ENCODE assay signal across 11 cellular contexts in genomic region chr13:44013666-44014291, GRCh38.
A peak's percentile ranks its signal among the peaks of the same experiment; 100 is the strongest.
DNase-seq lines count a peak whose midpoint lies in the region; ATAC-seq and TF ChIP-seq lines count a peak whose summit lies in the region.
"Had no signal": no experiment of that assay in that cellular context is flagged by ENCODE, and none has a peak within 500 bp of the region (broad histone marks: within the 10 kb centered on the region; RNA-seq: fewer than 3 reads in every experiment).

No MANE protein-coding gene starts in this region.

- DNase-seq in GM23248: peak; percentile 61
- no peak for DNase-seq in body of pancreas
- DNase-seq in heart right ventricle: peak in 1 of 2 donors; percentile 17
- peak; percentile 42 for DNase-seq in skeletal muscle cell (ENCODE audit: low read depth)
- DNase-seq in GDM1 (lab: John Stamatoyannopoulos, UW): no peak
- DNase-seq in MM.1S: no peak
- no peak for DNase-seq in NK-92 (lab: John Stamatoyannopoulos, UW; ENCODE audit: unreplicated experiment)
- no peak for DNase-seq in ascending aorta (ENCODE audit: low spot score in 2 of 2)
- DNase-seq: activated naive CD4-positive, alpha-beta T cell treated with anti-CD3 and anti-CD28 coated beads for 36 hours; upper lobe of right lung had no signal

- H2AFZ ChIP-seq in GM23248 (no peak overlapping the region), MM.1S (ENCODE audit: low read length) (no peak overlapping the region)

- H3K27me3 ChIP-seq in GM23248 (replicated peaks; ENCODE audit: insufficient read depth) (no peaks in the 10 kb centered on the region), body of pancreas (no peaks in the 10 kb centered on the region), heart right ventricle (no peaks in the 10 kb centered on the region), MM.1S (replicated peaks; ENCODE audit: insufficient read depth, low read length) (no peaks in the 10 kb centered on the region), ascending aorta (no peaks in the 10 kb centered on the region)
- H3K27me3 ChIP-seq: upper lobe of right lung had no signal

- H3K9me2 ChIP-seq in GM23248 (ENCODE audit: insufficient read depth) (no peaks in the 10 kb centered on the region), MM.1S (replicated peaks; ENCODE audit: insufficient read depth, low read length) (no peaks in the 10 kb centered on the region)

- H3K4me3 ChIP-seq in GM23248: no peak overlapping the region
- no peak overlapping the region for H3K4me3 ChIP-seq in body of pancreas
- H3K4me3 ChIP-seq in heart right ventricle: no peak overlapping the region
- H3K4me3 ChIP-seq in skeletal muscle cell (ENCODE audit: low read depth, low read length): no peak overlapping the region
- H3K4me3 ChIP-seq in MM.1S (ENCODE audit: low read length): no peak overlapping the region
- no peak overlapping the region for H3K4me3 ChIP-seq in ascending aorta
- H3K4me3 ChIP-seq: upper lobe of right lung had no signal

- no peaks in the 10 kb centered on the region for H3K36me3 ChIP-seq in GM23248 (ENCODE audit: low read depth)
- H3K36me3 ChIP-seq in body of pancreas (replicated peaks in 1 of 2; ENCODE audit: insufficient read depth in 1 of 2, low read depth in 2 of 2): no peaks in the 10 kb centered on the region
- H3K36me3 ChIP-seq in heart right ventricle: no peaks in the 10 kb centered on the region
- no peaks in the 10 kb centered on the region for H3K36me3 ChIP-seq in MM.1S (replicated peaks; ENCODE audit: insufficient read depth, low read length)
- no peaks in the 10 kb centered on the region for H3K36me3 ChIP-seq in ascending aorta
- H3K36me3 ChIP-seq: upper lobe of right lung had no signal

- H3K79me2 ChIP-seq in GM23248 (ENCODE audit: insufficient read depth) (no peaks in the 10 kb centered on the region), MM.1S (ENCODE audit: low read length) (no peaks in the 10 kb centered on the region)

- H3K4me2 ChIP-seq in GM23248 (ENCODE audit: unreplicated experiment) (no peak overlapping the region), MM.1S (ENCODE audit: low read depth, low read length) (no peak overlapping the region)

- TF ChIP-seq CTCF in body of pancreas (IDR thresholded peaks at IDR 0.05) (no peak), heart right ventricle (IDR thresholded peaks at IDR 0.05) (no peak), MM.1S (IDR thresholded peaks at IDR 0.05; ENCODE audit: low read length) (no peak), ascending aorta (IDR thresholded peaks at IDR 0.05) (no peak)

- H4K20me1 ChIP-seq in GM23248 (ENCODE audit: insufficient read depth) (no peaks in the 10 kb centered on the region), MM.1S (ENCODE audit: insufficient read depth, low read length) (no peaks in the 10 kb centered on the region)

- WGBS in GM23248 (ENCODE audit: low coverage in 1 of 2, low lambda C conversion rate in 2 of 2, missing lambda C conversion rate in 2 of 2), 2 experiments: 37 to 41% methylated on average over 6 of the region's 6 CpGs
- 44 to 48% methylated on average over 6 of the region's 6 CpGs for WGBS in body of pancreas, 2 donors
- 30 to 37% methylated on average over 6 of the region's 6 CpGs for WGBS in heart right ventricle, 2 donors

- TF ChIP-seq POLR2A in body of pancreas (IDR thresholded peaks at IDR 0.05): no peak

- ATAC-seq in body of pancreas (peak; percentile 55), heart right ventricle (peak; percentile 25 to 85 (median 78))
- ATAC-seq: upper lobe of right lung, WTC11 had no signal

- intact Hi-C loops in body of pancreas (cut with DNase I) (no loop called here), heart right ventricle (cut with DNase I) (no loop called here), ascending aorta (cut with DNase I) (no loop called here)

- in situ Hi-C loops in GM23248 (cut with MboI): no loop called here

- no peaks in the 10 kb centered on the region for H3K9me3 ChIP-seq in GM23248 (ENCODE audit: low read depth)
- H3K9me3 ChIP-seq in body of pancreas: no peaks in the 10 kb centered on the region
- H3K9me3 ChIP-seq in heart right ventricle: no peaks in the 10 kb centered on the region
- H3K9me3 ChIP-seq in MM.1S (replicated peaks; ENCODE audit: insufficient read depth, low read length): no peaks in the 10 kb centered on the region
- H3K9me3 ChIP-seq in ascending aorta: no peaks in the 10 kb centered on the region
- H3K9me3 ChIP-seq: upper lobe of right lung had no signal

- H3K9ac ChIP-seq in GM23248 (no peak overlapping the region), MM.1S (ENCODE audit: low read length) (no peak overlapping the region)

- H3F3A ChIP-seq in GM23248 (ENCODE audit: insufficient read depth): 0 out of 2 replicates have a peak, but pooled peaks cover 9% of the 10 kb centered on the region
- H3F3A ChIP-seq in MM.1S (ENCODE audit: insufficient read depth, low read length): no peaks in the 10 kb centered on the region

- H3K4me1 ChIP-seq in GM23248 (ENCODE audit: insufficient read depth) (peaks cover 8% of the 10 kb centered on the region; the same call in 1 of the 2 replicates), body of pancreas (peaks cover 4% of the 10 kb centered on the region), heart right ventricle (peaks cover 0 to 51% (median 42%) of the 10 kb centered on the region in 9 donors), MM.1S (ENCODE audit: low read length) (no peaks in the 10 kb centered on the region), ascending aorta (peaks cover 0 to 9% of the 10 kb centered on the region in 2 donors)

- H3K27ac ChIP-seq in GM23248 (no peak overlapping the region), body of pancreas (peak overlapping the region in 2 of 4 donors; percentile 25 to 39), heart right ventricle (peak overlapping the region in 9 of 10 donors; percentile 50 to 82 (median 70)), MM.1S (ENCODE audit: low read length) (no peak overlapping the region), ascending aorta (peak overlapping the region in 1 of 2 donors; percentile 55)
- H3K27ac ChIP-seq: upper lobe of right lung had no signal

Comparison
In these comparisons a context has a peak if more than half of its experiments do, and no peak if none do; other contexts are left out.
1. DNase-seq: peak in GM23248 (single experiment) and skeletal muscle cell (single experiment); none in body of pancreas (0 of 4), GDM1 (single experiment), MM.1S (single experiment), NK-92 (single experiment) and ascending aorta (0 of 2).
2. H3K27ac ChIP-seq: peak in heart right ventricle (9 of 10); none in GM23248 (single experiment) and MM.1S (single experiment).